In genomic region chr2:99140860-99141109, GRCh38 we compare ENCODE assay signal across 8 cellular contexts. TPM values are rescaled to one million over a fixed set of nuclear protein-coding genes. Genes with fewer than 3 reads are reported as not detected.
DNase-seq lines count a peak whose midpoint lies in the region; ATAC-seq and TF ChIP-seq lines count a peak whose summit lies in the region.

No MANE protein-coding gene starts in this region.

- TF ChIP-seq CTCF in CD8-positive, alpha-beta T cell (IDR thresholded peaks at IDR 0.05): no peak
- no peak for TF ChIP-seq CTCF in HL-60 (IDR thresholded peaks at IDR 0.05; ENCODE audit: insufficient read depth, low read length)
- TF ChIP-seq CTCF in astrocyte of the cerebellum (IDR thresholded peaks at IDR 0.05; ENCODE audit: low read depth, low read length, missing control alignments): no peak
- no peak for TF ChIP-seq CTCF in left lung (IDR thresholded peaks at IDR 0.05)
- TF ChIP-seq CTCF in transverse colon (IDR thresholded peaks at IDR 0.05): no peak
- no peak for TF ChIP-seq CTCF in GM13977 (IDR thresholded peaks at IDR 0.05; ENCODE audit: extremely low read depth, insufficient read depth, missing control alignments)

- intact Hi-C loops in CD8-positive, alpha-beta T cell (cut with DNase I, micrococcal nuclease): loop anchor here (1.0 to 10.0 kb wide), 8 partner anchors 14 to 696 kb away; partner anchors contain the start of genes MITD1 (in 2 of the 2), MRPL30 (in 2 of the 2), REV1 (in 2 of the 2) and TXNDC9 (in 2 of the 2)
- intact Hi-C loops in left lung (cut with DNase I): no loop called here
- intact Hi-C loops in transverse colon (cut with DNase I; ENCODE audit: low total_unique reads): no loop called here

- ATAC-seq in CD8-positive, alpha-beta T cell: no peak
- peak; percentile 27 for ATAC-seq in GM19463 (IDR thresholded peaks at IDR 0.05; ENCODE audit: unreplicated experiment)
- ATAC-seq in left lung: peak; percentile 57

- peak overlapping the region; percentile 88 for H3K4me3 Mint-ChIP-seq in CD8-positive, alpha-beta T cell

- TF ChIP-seq POLR2A in transverse colon (IDR thresholded peaks at IDR 0.05): no peak

- peaks cover 14% of the 10 kb centered on the region for H3K4me1 ChIP-seq in CD8-positive, alpha-beta T cell (ENCODE audit: insufficient read depth, low read length)
- H3K4me1 ChIP-seq in left lung: peaks cover 4 to 18% of the 10 kb centered on the region in 2 donors
- H3K4me1 ChIP-seq in transverse colon: peaks cover 6 to 19% (median 12%) of the 10 kb centered on the region in 4 donors

- H3K4me1 Mint-ChIP-seq in CD8-positive, alpha-beta T cell (ENCODE audit: low read depth): peaks cover 25% of the 10 kb centered on the region

- TF ChIP-seq EP300 in transverse colon (IDR thresholded peaks at IDR 0.05; ENCODE audit: low read depth): no peak

- H3K27me3 Mint-ChIP-seq in CD8-positive, alpha-beta T cell (ENCODE audit: low read depth): no peaks in the 10 kb centered on the region

- no peaks in the 10 kb centered on the region for H3K9me3 ChIP-seq in CD8-positive, alpha-beta T cell (ENCODE audit: low read length)
- H3K9me3 ChIP-seq in left lung: no peaks in the 10 kb centered on the region
- H3K9me3 ChIP-seq in transverse colon: no peaks in the 10 kb centered on the region

- POLR2A ChIA-PET in CD8-positive, alpha-beta T cell (lab: Charles Lee): interaction anchor here (0.7 to 2.8 kb wide), 10 partner anchors 9 to 350 kb away, joined by 3 to 56 read pairs (median 4); partner anchors contain the start of genes EIF5B, LIPT1, TSGA10 and TXNDC9

- no peak for DNase-seq in CD8-positive, alpha-beta T cell
- DNase-seq in HL-60 (ENCODE audit: low read depth in 1 of 2, low spot score in 1 of 2): no peak
- no peak for DNase-seq in astrocyte of the cerebellum (ENCODE audit: low read depth)
- no peak for DNase-seq in left lung
- no peak for DNase-seq in transverse colon
- DNase-seq in GOT3 (lab: John Stamatoyannopoulos, UW): no peak
- DNase-seq in GM13977 (ENCODE audit: low spot score): no peak

- no peaks in the 10 kb centered on the region for H3K36me3 ChIP-seq in CD8-positive, alpha-beta T cell (ENCODE audit: insufficient read depth, low read length)
- H3K36me3 ChIP-seq in left lung (no peaks in the 10 kb centered on the region), transverse colon (no peaks in the 10 kb centered on the region)

- CTCF ChIA-PET in CD8-positive, alpha-beta T cell (lab: Charles Lee): interaction anchor here (0.8 to 2.4 kb wide), 3 partner anchors 11 to 39 kb away, joined by 3 to 10 read pairs (median 4); partner anchors contain the start of genes LIPT1 and TSGA10

- peaks cover 3% of the 10 kb centered on the region for H3K9me3 Mint-ChIP-seq in CD8-positive, alpha-beta T cell

- H3K27ac ChIP-seq in CD8-positive, alpha-beta T cell (ENCODE audit: low read depth, low read length): peak overlapping the region; percentile 91
- H3K27ac ChIP-seq in HL-60 (replicated peaks) (peak overlapping the region; percentile 57), left lung (peak overlapping the region; percentile 73 to 86), transverse colon (peak overlapping the region; percentile 90 to 97 (median 96))

- H3K36me3 Mint-ChIP-seq in CD8-positive, alpha-beta T cell: peaks cover 16% of the 10 kb centered on the region

- peak overlapping the region; percentile 97 for H3K4me3 ChIP-seq in CD8-positive, alpha-beta T cell (ENCODE audit: low read depth, low read length)
- H3K4me3 ChIP-seq in HL-60 (replicated peaks; ENCODE audit: insufficient read depth, low read length): peak overlapping the region; percentile 99
- H3K4me3 ChIP-seq in astrocyte of the cerebellum (ENCODE audit: low read depth, low read length): peak overlapping the region; percentile 80
- peak overlapping the region; percentile 67 to 92 for H3K4me3 ChIP-seq in left lung
- H3K4me3 ChIP-seq in transverse colon: peak overlapping the region; percentile 60 to 96 (median 82)

- in situ Hi-C loops in astrocyte of the cerebellum (cut with HindIII; ENCODE audit: low sequenced_read_pairs) (no loop called here), transverse colon (cut with MboI; ENCODE audit: low pct_ligation_motif_present in 1 of 4, low pct_unique_long_range_greater_than_20kb in 1 of 4, low sequenced_read_pairs in 3 of 4) (no loop called here), GM13977 (cut with MboI; ENCODE audit: low pct_unique_long_range_greater_than_20kb, low sequenced_read_pairs, unreplicated experiment) (no loop called here)

- H3K27ac Mint-ChIP-seq in CD8-positive, alpha-beta T cell: peak overlapping the region; percentile 96

- 1% methylated on average over 16 of the region's 21 CpGs; no CpG with 5 or more reads in 1 of the 2 donors for WGBS in transverse colon (ENCODE audit: low coverage in 1 of 2), 2 donors

- no peaks in the 10 kb centered on the region for H3K27me3 ChIP-seq in CD8-positive, alpha-beta T cell (ENCODE audit: insufficient read depth, low read length)
- H3K27me3 ChIP-seq in HL-60 (ENCODE audit: insufficient read depth, poor library complexity, severe bottlenecking) (no peaks in the 10 kb centered on the region), left lung (no peaks in the 10 kb centered on the region), transverse colon (no peaks in the 10 kb centered on the region)

RNA-seq across cellular contexts. Expression of gene C2orf15, which starts 0.7 kb away (rescaled TPM):
- total RNA-seq in CD8-positive, alpha-beta T cell: 1 to 10 TPM; 1.3 to 1.8 TPM
- total RNA-seq in left lung (1 to 10 TPM; 3.4 to 4.0 TPM), transverse colon (1 to 10 TPM in 2 of 4 donors, under 1 TPM in 1, not detected in 1; 0.82 to 3.7 (median 1.8) TPM)

RNA-seq across cellular contexts. Expression of gene TSGA10, which starts 14.0 kb away (rescaled TPM):
- total RNA-seq in CD8-positive, alpha-beta T cell: 10 to 100 TPM; 14.4 to 14.9 TPM
- 1 to 10 TPM; 3.7 to 8.4 TPM for total RNA-seq in left lung
- total RNA-seq in transverse colon: 10 to 100 TPM in 3 of 4 donors, 1 to 10 TPM in 1; 7.5 to 18.5 (median 13.6) TPM

RNA-seq across cellular contexts. Expression of gene LIPT1, which starts 14.0 kb away (rescaled TPM):
- total RNA-seq in CD8-positive, alpha-beta T cell: 10 to 100 TPM in 1 of 2 experiments, 1 to 10 TPM in 1; 9.7 to 11.0 TPM
- 1 to 10 TPM; 5.6 to 7.2 TPM for total RNA-seq in left lung
- total RNA-seq in transverse colon: 10 to 100 TPM in 1 of 4 donors, 1 to 10 TPM in 2, not detected in 1; 6.0 to 19.9 (median 7.8) TPM

RNA-seq across cellular contexts. Expression of gene MITD1, which starts 40.1 kb away (rescaled TPM):
- 10 to 100 TPM; 12.6 to 15.6 TPM for total RNA-seq in CD8-positive, alpha-beta T cell
- 10 to 100 TPM; 20.1 to 24.5 TPM for total RNA-seq in left lung
- total RNA-seq in transverse colon: 10 to 100 TPM in 3 of 4 donors, 1 to 10 TPM in 1; 5.0 to 30.6 (median 24.0) TPM

RNA-seq across cellular contexts. Expression of gene MRPL30, which starts 40.2 kb away (rescaled TPM):
- total RNA-seq in CD8-positive, alpha-beta T cell: 10 to 100 TPM in 1 of 2 experiments, 1 to 10 TPM in 1; 9.4 to 11.4 TPM
- total RNA-seq in left lung: 10 to 100 TPM; 19.7 to 21.2 TPM
- 10 to 100 TPM; 12.5 to 23.0 (median 17.6) TPM for total RNA-seq in transverse colon

Comparison
In these comparisons a context has a peak if more than half of its experiments do, and no peak if none do; other contexts are left out.
1. intact Hi-C loops: an anchor here in CD8-positive, alpha-beta T cell (1.0 to 10.0 kb wide); none called in left lung and transverse colon.